In the genomic region with DNA sequence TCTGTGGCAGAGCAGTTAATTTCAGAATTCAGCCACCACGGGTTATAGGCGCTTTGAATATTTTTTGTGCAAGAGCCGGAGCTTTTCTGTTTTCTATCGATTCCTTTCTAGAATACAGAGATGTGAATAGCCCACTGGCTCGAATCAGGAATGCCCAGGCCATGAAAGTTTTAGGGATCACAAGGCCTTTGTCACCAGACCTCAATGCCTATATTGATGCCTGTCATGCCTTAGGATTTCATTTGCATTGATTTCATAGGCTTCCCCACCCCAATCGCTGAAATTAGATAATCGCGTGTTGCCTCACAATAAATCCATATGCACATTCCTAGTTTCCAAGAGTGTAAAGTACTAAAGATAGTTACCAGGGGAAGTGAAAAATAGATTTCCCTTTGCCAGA, we compare ENCODE assay signal across 28 cellular contexts.
DNase-seq lines count a peak whose midpoint lies in the region; ATAC-seq and TF ChIP-seq lines count a peak whose summit lies in the region.
"Had no signal": no experiment of that assay in that cellular context is flagged by ENCODE, and none has a peak within 500 bp of the region (broad histone marks: within the 10 kb centered on the region; RNA-seq: fewer than 3 reads in every experiment).

No MANE protein-coding gene starts in this region.

- intact Hi-C loops in mucosa of descending colon (cut with DNase I, micrococcal nuclease) = no loop called here

- no peak overlapping the region for H3K14ac ChIP-seq in mesenchymal stem cell (ENCODE audit: low read length in 2 of 2)

- H3K27me3 ChIP-seq in mesenchymal stem cell (ENCODE audit: control insufficient read depth in 1 of 2, insufficient read depth in 1 of 2, low read length in 2 of 2) = no peaks in the 10 kb centered on the region
- H3K27me3 ChIP-seq: pancreas had no signal

- no peak for TF ChIP-seq CTCF in HFFc6 (IDR thresholded peaks at IDR 0.05)
- TF ChIP-seq CTCF in mucosa of descending colon (IDR thresholded peaks at IDR 0.05) = no peak

- no peak overlapping the region for H4K8ac ChIP-seq in mesenchymal stem cell (ENCODE audit: low read length)

- H3K9me3 ChIP-seq in mesenchymal stem cell (ENCODE audit: control insufficient read depth, low read length) (no peaks in the 10 kb centered on the region), mucosa of descending colon (no peaks in the 10 kb centered on the region)
- H3K9me3 ChIP-seq: HAP-1, pancreas, SK-N-SH had no signal

- peaks cover 61% of the 10 kb centered on the region for H3K4me1 Mint-ChIP-seq in HFFc6 (ENCODE audit: low read depth)
- H3K4me1 Mint-ChIP-seq: CD14-positive monocyte; central memory CD8-positive, alpha-beta T cell; stimulated activated naive CD8-positive, alpha-beta T cell treated with anti-CD3 and anti-CD28 coated beads, Interleukin-15, amount 100 ng/mL, for 72 hours had no signal

- H3K27ac ChIP-seq in angular gyrus (ENCODE audit: low read depth, low read length) (peak overlapping the region; percentile 67), mesenchymal stem cell (ENCODE audit: low read length, poor library complexity, severe bottlenecking) (no peak overlapping the region), substantia nigra (ENCODE audit: low read depth, low read length, poor library complexity, severe bottlenecking) (peak overlapping the region; percentile 71)
- H3K27ac ChIP-seq: pancreas had no signal

- H3K23ac ChIP-seq in mesenchymal stem cell (ENCODE audit: low read length in 2 of 2) = no peak overlapping the region

- H3K4me2 ChIP-seq in mesenchymal stem cell (ENCODE audit: low read length, poor library complexity, severe bottlenecking) = no peak overlapping the region
- H3K4me2 ChIP-seq: SK-N-SH had no signal

- H2BK120ac ChIP-seq in mesenchymal stem cell (ENCODE audit: low read depth, low read length) = no peak overlapping the region

- H3K9ac ChIP-seq in mesenchymal stem cell (ENCODE audit: low read length) = peak overlapping the region; percentile 88
- H3K9ac ChIP-seq: SK-N-SH had no signal

- no peak for DNase-seq in HFFc6
- no peak for DNase-seq in mesenchymal stem cell
- DNase-seq in substantia nigra (lab: John Stamatoyannopoulos, UW) = peak in 1 of 49 donors; percentile 18
- DNase-seq in mucosa of descending colon = no peak
- DNase-seq: activated CD4-positive, alpha-beta memory T cell treated with anti-CD3 and anti-CD28 coated beads for 36 hours; activated CD4-positive, CD25-positive, alpha-beta regulatory T cell treated with anti-CD3 and anti-CD28 coated beads, Interleukin-2, amount 50 U/mL, for 72 hours; DMS79 treated with DMSO at 0.1 percent for 48 hours; GF-D8; glutamatergic neuron; KG1; kidney; NCI-H1417 treated with DMSO at 0.1 percent for 48 hours; NCI-H2107; NCI-H774; pancreas; SK-N-SH; stimulated activated naive CD8-positive, alpha-beta T cell treated with anti-CD3 and anti-CD28 coated beads, Interleukin-15, amount 100 ng/mL, for 72 hours; T-helper 2 cell had no signal

- H3K9me3 Mint-ChIP-seq in HFFc6 = no peaks in the 10 kb centered on the region
- H3K9me3 Mint-ChIP-seq: activated CD4-positive, alpha-beta memory T cell treated with anti-CD3 and anti-CD28 coated beads for 36 hours; activated naive CD4-positive, alpha-beta T cell treated with anti-CD3 and anti-CD28 coated beads, Interleukin-2, amount 50 U/mL, for 72 hours; central memory CD8-positive, alpha-beta T cell; nephron; stimulated activated naive CD8-positive, alpha-beta T cell treated with anti-CD3 and anti-CD28 coated beads, Interleukin-15, amount 100 ng/mL, for 72 hours had no signal

- no peak overlapping the region for H3K18ac ChIP-seq in mesenchymal stem cell (ENCODE audit: low read depth in 1 of 2, low read length in 2 of 2)

- H2AFZ ChIP-seq in mesenchymal stem cell (ENCODE audit: low read depth, low read length) = no peak overlapping the region

- H3K4me3 ChIP-seq in mesenchymal stem cell (ENCODE audit: insufficient read depth in 1 of 2, low read depth in 1 of 2, low read length in 2 of 2) = peak overlapping the region in 1 of 2 experiments; percentile 36
- H3K4me3 ChIP-seq in mucosa of descending colon = no peak overlapping the region
- H3K4me3 ChIP-seq: HAP-1, lung, pancreas had no signal

- peak overlapping the region; percentile 11; the same call in 1 of the 2 replicates for H3K27ac Mint-ChIP-seq in HFFc6
- H3K27ac Mint-ChIP-seq: activated CD4-positive, alpha-beta memory T cell treated with anti-CD3 and anti-CD28 coated beads for 36 hours; activated naive CD4-positive, alpha-beta T cell treated with anti-CD3 and anti-CD28 coated beads, Interleukin-2, amount 50 U/mL, for 72 hours; CD14-positive monocyte; stimulated activated naive CD8-positive, alpha-beta T cell treated with anti-CD3 and anti-CD28 coated beads, Interleukin-15, amount 100 ng/mL, for 72 hours had no signal

- H3K4me1 ChIP-seq in mesenchymal stem cell (ENCODE audit: control insufficient read depth, insufficient read depth, low read depth, low read length) = no peaks in the 10 kb centered on the region
- no peaks in the 10 kb centered on the region for H3K4me1 ChIP-seq in mucosa of descending colon (ENCODE audit: low read depth)
- H3K4me1 ChIP-seq: pancreas had no signal

- ATAC-seq in GM18907 (IDR thresholded peaks at IDR 0.05; ENCODE audit: unreplicated experiment) (no peak), mucosa of descending colon (no peak), HG03469 (IDR thresholded peaks at IDR 0.05; ENCODE audit: unreplicated experiment) (no peak), HG03045 (IDR thresholded peaks at IDR 0.05; ENCODE audit: unreplicated experiment) (no peak)
- ATAC-seq: activated naive CD4-positive, alpha-beta T cell treated with anti-CD3 and anti-CD28 coated beads, Interleukin-2, amount 50 U/mL, for 72 hours; pancreas; stimulated activated naive CD8-positive, alpha-beta T cell treated with anti-CD3 and anti-CD28 coated beads, Interleukin-15, amount 100 ng/mL, for 72 hours had no signal

- H3K79me1 ChIP-seq in mesenchymal stem cell (replicated peaks; ENCODE audit: low read length, poor library complexity, severe bottlenecking) = peaks cover 6% of the 10 kb centered on the region

- no peak overlapping the region for H2AK5ac ChIP-seq in mesenchymal stem cell (ENCODE audit: low read length, severe bottlenecking)

- peaks cover 0 to 28% of the 10 kb centered on the region in 2 experiments for H3K36me3 ChIP-seq in mesenchymal stem cell (ENCODE audit: control insufficient read depth in 1 of 2, insufficient read depth in 2 of 2, low read depth in 1 of 2, low read length in 2 of 2)
- no peaks in the 10 kb centered on the region for H3K36me3 ChIP-seq in mucosa of descending colon (ENCODE audit: low read depth)
- H3K36me3 ChIP-seq: HAP-1, pancreas had no signal

- no peak overlapping the region for H2BK12ac ChIP-seq in mesenchymal stem cell (ENCODE audit: low read length in 2 of 2)

- no peaks in the 10 kb centered on the region; the same call in 1 of the 2 replicates for H3K27me3 Mint-ChIP-seq in HFFc6 (ENCODE audit: insufficient read depth)

- H3K36me3 Mint-ChIP-seq in HFFc6 (ENCODE audit: low read depth) = peaks cover 32% of the 10 kb centered on the region
- H3K36me3 Mint-ChIP-seq: activated CD4-positive, alpha-beta memory T cell treated with anti-CD3 and anti-CD28 coated beads for 36 hours; activated naive CD4-positive, alpha-beta T cell treated with anti-CD3 and anti-CD28 coated beads, Interleukin-2, amount 50 U/mL, for 72 hours had no signal

- H3K4ac ChIP-seq in mesenchymal stem cell (ENCODE audit: low read depth in 1 of 2, low read length in 2 of 2) = no peak overlapping the region

- over 99% methylated on average over 6 of the region's 8 CpGs for WGBS in mesenchymal stem cell

- H2BK5ac ChIP-seq in mesenchymal stem cell (ENCODE audit: low read depth, low read length, poor library complexity, severe bottlenecking) = no peak overlapping the region

- no peak overlapping the region for H4K91ac ChIP-seq in mesenchymal stem cell (ENCODE audit: low read length)

- H3K4me3 Mint-ChIP-seq in HFFc6 = no peak overlapping the region
- H3K4me3 Mint-ChIP-seq: activated CD4-positive, alpha-beta memory T cell treated with anti-CD3 and anti-CD28 coated beads for 36 hours; CD14-positive monocyte; central memory CD8-positive, alpha-beta T cell; nephron; stimulated activated naive CD8-positive, alpha-beta T cell treated with anti-CD3 and anti-CD28 coated beads, Interleukin-15, amount 100 ng/mL, for 72 hours had no signal

- no peak overlapping the region for H2BK15ac ChIP-seq in mesenchymal stem cell (ENCODE audit: low read depth, poor library complexity, severe bottlenecking)
